18 cellular contexts compared by ENCODE assay signal in the genomic region with DNA sequence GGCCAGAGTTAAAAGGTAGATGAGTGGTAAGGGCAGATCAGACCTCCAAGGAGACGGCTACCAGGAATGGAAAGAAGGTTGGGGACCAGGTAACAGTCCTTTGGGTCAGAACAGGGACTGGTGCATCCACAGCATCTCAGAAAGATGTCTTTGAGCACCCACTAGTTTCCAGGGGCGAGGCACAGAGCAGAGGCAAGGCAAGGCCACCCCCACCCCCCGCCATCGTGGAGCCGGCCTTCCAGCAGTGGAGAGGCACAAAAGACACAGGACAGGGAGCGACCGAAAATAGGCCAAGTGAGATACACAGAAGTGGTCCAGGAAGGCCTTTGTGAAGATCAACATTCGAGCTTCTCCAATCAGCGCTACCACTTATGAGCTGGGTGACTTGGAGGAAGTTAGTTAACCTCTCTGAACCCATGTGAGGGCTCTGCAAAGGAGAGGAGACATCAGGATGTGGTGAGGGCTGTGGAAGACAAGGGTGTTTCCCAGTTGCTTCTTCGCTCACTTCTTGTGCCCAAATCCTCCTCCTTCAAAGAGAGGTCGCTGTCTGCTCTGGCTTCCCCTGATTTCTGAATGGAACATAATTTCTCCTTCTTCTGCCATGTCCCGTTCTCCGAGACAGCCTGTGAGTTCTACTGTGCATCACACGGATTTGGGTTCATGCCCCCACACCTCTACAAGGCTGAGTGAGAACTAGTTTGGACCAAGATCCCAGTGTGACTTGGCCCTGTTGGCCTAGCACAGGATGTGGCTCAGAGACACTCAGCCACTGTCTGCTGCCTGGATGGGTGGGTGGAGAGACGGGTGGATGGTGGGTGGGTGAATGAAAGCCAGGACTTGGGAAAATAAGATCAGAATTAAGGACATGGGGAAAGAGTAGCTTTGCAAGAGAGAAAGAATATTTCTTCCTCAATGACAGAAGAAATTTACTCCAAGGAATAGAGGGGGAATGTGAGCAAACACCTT. TPM values are rescaled to one million over a fixed set of nuclear protein-coding genes. Genes with fewer than 3 reads are reported as not detected.
"Had no signal": no experiment of that assay in that cellular context is flagged by ENCODE, and none has a peak within 500 bp of the region (broad histone marks: within the 10 kb centered on the region; RNA-seq: fewer than 3 reads in every experiment).

No MANE protein-coding gene starts in this region.

- H3K9me3 Mint-ChIP-seq: activated naive CD4-positive, alpha-beta T cell treated with anti-CD3 and anti-CD28 coated beads, Interleukin-2, amount 50 U/mL, for 72 hours; stimulated activated naive CD8-positive, alpha-beta T cell treated with anti-CD3 and anti-CD28 coated beads, Interleukin-15, Interleukin-2, amounts not matched to agents 100 ng/mL and 50 ng/mL, for 24 hours had no signal

- H3K36me3 ChIP-seq: breast epithelium, heart right ventricle, lower lobe of right lung, suprapubic skin, tibial nerve, uterus had no signal

- ATAC-seq: activated CD4-positive, CD25-positive, alpha-beta regulatory T cell treated with anti-CD3 and anti-CD28 coated beads, Interleukin-2, amount 50 U/mL, for 24 hours; heart right ventricle; lower lobe of right lung; right cardiac atrium had no signal

- H3K4me3 Mint-ChIP-seq: stimulated activated naive CD8-positive, alpha-beta T cell treated with anti-CD3 and anti-CD28 coated beads, Interleukin-15, Interleukin-2, amounts not matched to agents 100 ng/mL and 50 ng/mL, for 24 hours had no signal

- H3K27ac Mint-ChIP-seq: activated naive CD4-positive, alpha-beta T cell treated with anti-CD3 and anti-CD28 coated beads, Interleukin-2, amount 50 U/mL, for 72 hours; stimulated activated naive CD8-positive, alpha-beta T cell treated with anti-CD3 and anti-CD28 coated beads, Interleukin-15, Interleukin-2, amounts not matched to agents 100 ng/mL and 50 ng/mL, for 24 hours had no signal

- H3K27ac ChIP-seq: breast epithelium, heart right ventricle, lower lobe of right lung, parathyroid adenoma, suprapubic skin, tibial nerve, uterus had no signal

- H3K9me3 ChIP-seq: breast epithelium, heart right ventricle, lower lobe of right lung, SK-N-SH, suprapubic skin, tibial nerve, uterus had no signal

- H3K4me3 ChIP-seq: breast epithelium, heart right ventricle, lower lobe of right lung, suprapubic skin, tibial nerve, uterus had no signal

- H3K4me1 ChIP-seq: breast epithelium, heart right ventricle, lower lobe of right lung, parathyroid adenoma, suprapubic skin, tibial nerve, uterus had no signal

- H3K27me3 ChIP-seq: uterus had no signal

- H3K36me3 Mint-ChIP-seq: activated naive CD4-positive, alpha-beta T cell treated with anti-CD3 and anti-CD28 coated beads, Interleukin-2, amount 50 U/mL, for 72 hours; naive B cell had no signal

- DNase-seq: effector CD4-positive, alpha-beta T cell; heart right ventricle; kidney; lower lobe of right lung; mesendoderm; naive B cell; right cardiac atrium; SK-N-SH; stimulated activated CD4-positive, alpha-beta T cell treated with anti-CD3 and anti-CD28 coated beads, Interleukin-4, amount 100 ng/mL, for 24 hours; uterus had no signal

RNA-seq across cellular contexts. Expression of a gene that starts 16.7 kb away (rescaled TPM):
- total RNA-seq: activated naive CD4-positive, alpha-beta T cell treated with anti-CD3 and anti-CD28 coated beads, Interleukin-2, amount 50 U/mL, for 72 hours; T-helper 2 cell treated with Interferon-gamma antibody and Interleukin-4, amounts not matched to agents 100 ng/mL and 5 ng/mL, for 36 hours had no signal
